24 cellular contexts compared by ENCODE assay signal in the genomic region with DNA sequence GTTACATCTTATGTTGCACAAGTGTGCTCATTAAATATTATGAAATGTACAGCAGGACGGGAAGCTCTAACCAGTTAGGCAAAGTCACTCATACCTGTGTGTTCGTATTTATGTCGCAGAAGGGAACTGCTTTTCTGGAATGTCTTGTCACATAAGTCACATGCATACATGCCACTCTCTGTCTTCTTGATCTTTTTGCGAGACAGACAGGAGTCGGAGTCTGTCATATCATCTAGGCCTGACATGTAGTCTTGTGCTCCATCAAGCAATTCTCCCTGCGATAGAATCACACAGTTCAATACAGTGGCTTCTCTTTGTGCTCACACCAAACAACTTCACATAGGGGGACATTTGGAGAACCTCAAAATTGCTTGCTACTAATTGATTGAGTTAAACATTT.
"Had no signal": no experiment of that assay in that cellular context is flagged by ENCODE, and none has a peak within 500 bp of the region (broad histone marks: within the 10 kb centered on the region; RNA-seq: fewer than 3 reads in every experiment).

No MANE protein-coding gene starts in this region.

- H2AFZ ChIP-seq: hepatocyte had no signal

- H3K4me3 ChIP-seq: hepatocyte, upper lobe of right lung had no signal

- H3K27me3 ChIP-seq: foreskin keratinocyte, hepatocyte, upper lobe of right lung had no signal

- DNase-seq: activated B cell treated with CpG ODN at 0.5 μM for 24 hours; activated CD4-positive, alpha-beta T cell treated with anti-CD3 and anti-CD28 coated beads for 36 hours; activated CD4-positive, alpha-beta T cell treated with anti-CD3 and anti-CD28 coated beads, Interleukin-2, amount 50 U/mL, for 48 hours; activated CD8-positive, alpha-beta memory T cell treated with anti-CD3 and anti-CD28 coated beads, Interleukin-2, amount 50 U/mL, for 48 hours; activated effector memory CD4-positive, alpha-beta T cell treated with Interleukin-2 at 50 U/mL for 16 hours; activated naive CD4-positive, alpha-beta T cell treated with anti-CD3 and anti-CD28 coated beads for 36 hours; activated naive CD8-positive, alpha-beta T cell treated with anti-CD3 and anti-CD28 coated beads, Interleukin-2, amount 10 ng/mL, durations not matched to agents 7 days and 5 days; activated T-cell treated with anti-CD3 and anti-CD28 coated beads, Interleukin-2, amount 50 U/mL, for 48 hours; amniotic stem cell; cortex of kidney; effector CD4-positive, alpha-beta T cell; foreskin keratinocyte; midbrain; nephron progenitor cell; occipital lobe; posterior cingulate gyrus; small intestine; stimulated activated CD4-positive, alpha-beta T cell treated with anti-CD3 and anti-CD28 coated beads, Interleukin-2, amount 100 ng/mL, for 48 hours; stimulated activated CD8-positive, alpha-beta memory T cell treated with anti-CD3 and anti-CD28 coated beads, Interleukin-4, amount 100 ng/mL, for 48 hours; stimulated activated naive CD4-positive, alpha-beta T cell; T1000; upper lobe of right lung had no signal

- H3K4me1 ChIP-seq: foreskin keratinocyte, upper lobe of right lung had no signal

- H3K9me3 ChIP-seq: upper lobe of right lung had no signal

- H3K4me2 ChIP-seq: hepatocyte had no signal

- H3K27ac ChIP-seq: foreskin keratinocyte, hepatocyte, upper lobe of right lung had no signal

- H3K79me2 ChIP-seq: hepatocyte had no signal

- ATAC-seq: activated CD4-positive, alpha-beta T cell treated with anti-CD3 and anti-CD28 coated beads for 36 hours; foreskin keratinocyte; sciatic nerve; upper lobe of right lung had no signal
